Comparison of ENCODE assay signal across 8 cellular contexts in the genomic region with DNA sequence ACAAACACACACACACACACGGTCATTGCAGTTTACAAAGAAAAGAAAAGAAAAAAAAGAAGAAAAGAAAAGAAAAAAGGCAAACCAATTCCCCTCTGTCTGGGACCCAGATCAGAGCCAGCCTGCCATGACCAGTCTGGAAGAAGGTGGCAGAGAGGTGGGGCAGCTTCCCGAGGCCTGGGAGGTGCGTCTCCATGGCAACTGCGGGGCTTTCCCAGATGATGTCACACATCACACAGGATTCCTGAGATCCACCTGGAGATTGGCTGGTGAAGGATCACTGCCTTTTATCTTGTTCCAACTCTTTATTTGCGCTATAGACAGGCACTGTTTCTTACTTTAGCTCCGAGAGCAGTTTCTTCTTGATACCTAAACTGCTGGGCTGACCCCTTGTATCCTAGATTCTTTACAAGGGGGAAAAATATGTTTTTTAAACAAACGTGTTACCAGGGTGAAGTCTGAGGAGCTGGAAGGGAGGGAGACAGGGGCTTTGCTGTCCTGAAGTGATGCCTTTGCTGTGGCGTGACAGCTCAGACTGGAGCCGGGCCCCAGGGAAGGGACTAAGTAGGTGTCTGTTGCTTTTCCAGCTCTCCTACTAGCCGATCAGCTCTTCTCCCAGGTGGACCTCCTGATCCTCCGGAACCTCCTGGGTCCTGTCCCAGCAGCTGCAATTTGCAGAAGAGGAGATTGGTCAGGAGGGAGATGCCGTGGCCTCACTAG.
DNase-seq lines count a peak whose midpoint lies in the region; TF ChIP-seq lines count a peak whose summit lies in the region.
"Had no signal": no experiment of that assay in that cellular context is flagged by ENCODE, and none has a peak within 500 bp of the region (broad histone marks: within the 10 kb centered on the region; RNA-seq: fewer than 3 reads in every experiment).

No MANE protein-coding gene starts in this region.

- H3K27ac ChIP-seq in SK-N-SH (ENCODE audit: low read depth in 2 of 2, low read length in 1 of 2) (no peak overlapping the region), stomach (no peak overlapping the region), testis (no peak overlapping the region)

- H3K4me1 ChIP-seq in SK-N-SH (ENCODE audit: control insufficient read depth in 1 of 2, insufficient read depth in 2 of 2, low read depth in 1 of 2, low read length in 1 of 2) (peaks cover 11 to 18% of the 10 kb centered on the region in 2 experiments; a peak in 2 of 4 replicates), stomach (peaks cover 6 to 32% (median 17%) of the 10 kb centered on the region in 4 donors), testis (no peaks in the 10 kb centered on the region)

- H3K9me3 ChIP-seq in SK-N-SH = no peaks in the 10 kb centered on the region
- H3K9me3 ChIP-seq in stomach = no peaks in the 10 kb centered on the region
- H3K9me3 ChIP-seq in testis = no peaks in the 10 kb centered on the region

- H3K4me2 ChIP-seq in SK-N-SH = no peak overlapping the region

- CTCF ChIA-PET in SK-N-SH (lab: Yijun Ruan, JAX) = interaction anchor here (1.2 kb wide), 1 partner anchor 290 kb away, joined by 3 read pairs; no protein-coding TSS in a partner anchor

- no peaks in the 10 kb centered on the region for H3K79me2 ChIP-seq in SK-N-SH (ENCODE audit: insufficient read depth)

- TF ChIP-seq EP300 in SK-N-SH (IDR thresholded peaks at IDR 0.05; ENCODE audit: borderline replicate concordance in 1 of 2, low read depth in 1 of 2, low read length in 1 of 2) (no peak), stomach (IDR thresholded peaks at IDR 0.05) (no peak)

- TF ChIP-seq CTCF in SK-N-SH (IDR thresholded peaks at IDR 0.05) (no peak), stomach (IDR thresholded peaks at IDR 0.05) (no peak), testis (IDR thresholded peaks at IDR 0.05) (no peak)

- H2AFZ ChIP-seq in SK-N-SH (ENCODE audit: low read depth) = no peak overlapping the region

- no peak for TF ChIP-seq POLR2A in stomach (IDR thresholded peaks at IDR 0.05)
- TF ChIP-seq POLR2A in testis (IDR thresholded peaks at IDR 0.05) = no peak

- DNase-seq in HuH-7.5 (ENCODE audit: low spot score) = peak; percentile 47
- DNase-seq in SK-N-SH = peak; percentile 65
- DNase-seq in iPS-NIHi11 (ENCODE audit: low spot score) = peak; percentile 80
- peak; percentile 74 for DNase-seq in stomach
- no peak for DNase-seq in testis
- DNase-seq in NCI-H1436 (lab: John Stamatoyannopoulos, UW) = no peak
- no peak for DNase-seq in NCI-H524 treated with DMSO at 0.1 percent for 48 hours (lab: John Stamatoyannopoulos, UW)
- DNase-seq: NCI-H526 treated with DMSO at 0.1 percent for 48 hours had no signal

- 52% methylated on average over 11 of the region's 12 CpGs for WGBS in SK-N-SH (ENCODE audit: low lambda C conversion rate)
- 52 to 68% (median 59%) methylated on average over 12 of the region's 12 CpGs for WGBS in stomach, 5 donors
- WGBS in testis, 2 donors = 77 to 81% methylated on average over 10 to 12 of the region's 12 CpGs

- POLR2A ChIA-PET in SK-N-SH (lab: Yijun Ruan, JAX) = no interaction called here

- no peaks in the 10 kb centered on the region for H4K20me1 ChIP-seq in SK-N-SH (ENCODE audit: insufficient read depth)

- no peaks in the 10 kb centered on the region for H3K9me2 ChIP-seq in SK-N-SH

- peaks cover 8% of the 10 kb centered on the region for H3F3A ChIP-seq in SK-N-SH (replicated peaks; ENCODE audit: insufficient read depth)

- H3K27me3 ChIP-seq in SK-N-SH (ENCODE audit: insufficient read depth) = no peaks in the 10 kb centered on the region
- H3K27me3 ChIP-seq in stomach = no peaks in the 10 kb centered on the region
- H3K27me3 ChIP-seq in testis = no peaks in the 10 kb centered on the region

- intact Hi-C loops in stomach (cut with DNase I; ENCODE audit: low total_unique reads) = no loop called here
- intact Hi-C loops in testis (cut with DNase I; ENCODE audit: low total_unique reads) = no loop called here

- H3K9ac ChIP-seq in SK-N-SH = no peak overlapping the region

- no peak overlapping the region for H3K4me3 ChIP-seq in SK-N-SH (ENCODE audit: low read depth in 2 of 2, low read length in 1 of 2)
- no peak overlapping the region for H3K4me3 ChIP-seq in stomach
- no peak overlapping the region for H3K4me3 ChIP-seq in testis

- H3K36me3 ChIP-seq in SK-N-SH (replicated peaks in 1 of 2; ENCODE audit: control insufficient read depth in 1 of 2, insufficient read depth in 2 of 2, low read length in 1 of 2) (no peaks in the 10 kb centered on the region), stomach (no peaks in the 10 kb centered on the region), testis (ENCODE audit: low read depth, missing control alignments) (no peaks in the 10 kb centered on the region)

- TF ChIP-seq RAD21 in SK-N-SH (IDR thresholded peaks at IDR 0.05; ENCODE audit: low read length) = no peak

TF ChIP-seq in SK-N-SH, 30 proteins besides CTCF, POLR2A, EP300 and RAD21:
- TF ChIP-seq TCF12 (IDR thresholded peaks at IDR 0.05) (peak; percentile 52; the same call in 1 of the 2 replicates), ZBTB33 (IDR thresholded peaks at IDR 0.05; ENCODE audit: borderline replicate concordance, low read depth) (no peak), TEAD4 (IDR thresholded peaks at IDR 0.05; ENCODE audit: borderline replicate concordance, insufficient read depth) (no peak), GATA2 (CRISPR knock-in tag; IDR thresholded peaks at IDR 0.05) (peak; percentile 71), YY1 (IDR thresholded peaks at IDR 0.05; ENCODE audit: low read depth) (no peak)

Comparison
In these comparisons a context has a peak if more than half of its experiments do, and no peak if none do; other contexts are left out.
1. DNase-seq: peak in HuH-7.5 (single experiment), SK-N-SH (single experiment), iPS-NIHi11 (single experiment) and stomach (single experiment); none in testis (single experiment), NCI-H1436 (single experiment) and NCI-H524 treated with DMSO at 0.1 percent for 48 hours (single experiment).